Comparison of ENCODE assay signal across 10 cellular contexts in genomic region chr21:14687277-14687642, GRCh38.
DNase-seq lines count a peak whose midpoint lies in the region; ATAC-seq and TF ChIP-seq lines count a peak whose summit lies in the region.
"Had no signal": no experiment of that assay in that cellular context is flagged by ENCODE, and none has a peak within 500 bp of the region (broad histone marks: within the 10 kb centered on the region; RNA-seq: fewer than 3 reads in every experiment).

No MANE protein-coding gene starts in this region.

- peaks cover 20% of the 10 kb centered on the region for H3K9me2 ChIP-seq in GM23338 (ENCODE audit: insufficient read depth)

- H3K27me3 ChIP-seq in GM23338 (ENCODE audit: insufficient read depth): no peaks in the 10 kb centered on the region
- H3K27me3 ChIP-seq: breast epithelium had no signal

- H3K4me1 ChIP-seq in GM23338 (ENCODE audit: insufficient read depth): 0 out of 2 replicates have a peak, but pooled peaks cover 7% of the 10 kb centered on the region
- H3K4me1 ChIP-seq: breast epithelium had no signal

- intact Hi-C loops in left colon (cut with DNase I, micrococcal nuclease): no loop called here

- no peak overlapping the region for H3K4me2 ChIP-seq in GM23338

- H3F3A ChIP-seq in GM23338 (replicated peaks; ENCODE audit: low read depth): no peaks in the 10 kb centered on the region

- H3K4me1 Mint-ChIP-seq in GM23338: peaks cover 14% of the 10 kb centered on the region

- no peak overlapping the region for H3K27ac ChIP-seq in GM23338 (ENCODE audit: low read depth)
- H3K27ac ChIP-seq: breast epithelium had no signal

- no peak overlapping the region for H3K4me3 Mint-ChIP-seq in GM23338

- no peak for TF ChIP-seq CTCF in GM23338 (conservative IDR thresholded peaks at IDR 0.05; ENCODE audit: low read depth in 2 of 2)

- no peak for DNase-seq in GM23338 (ENCODE audit: low spot score)
- DNase-seq in LHCN-M2 (ENCODE audit: low read depth): peak; percentile 3
- no peak for DNase-seq in left colon
- DNase-seq in middle frontal gyrus (ENCODE audit: extremely low spot score, low spot score): no peak
- no peak for DNase-seq in NCI-H2196 (lab: John Stamatoyannopoulos, UW; ENCODE audit: unreplicated experiment)
- no peak for DNase-seq in NCI-H1930 (lab: John Stamatoyannopoulos, UW)
- DNase-seq in HuH-7.5 (ENCODE audit: low spot score): no peak
- DNase-seq: left cardiac atrium had no signal

- peaks cover 6% of the 10 kb centered on the region; the same call in 1 of the 3 replicates for H3K9me3 Mint-ChIP-seq in GM23338

- H2AFZ ChIP-seq in GM23338: peak overlapping the region; percentile 24; the same call in 1 of the 2 replicates

- no peaks in the 10 kb centered on the region for H4K20me1 ChIP-seq in GM23338 (replicated peaks; ENCODE audit: insufficient read depth)

- H3K79me2 ChIP-seq in GM23338 (replicated peaks; ENCODE audit: insufficient read depth): no peaks in the 10 kb centered on the region

- H3K4me3 ChIP-seq in GM23338: no peak overlapping the region
- H3K4me3 ChIP-seq: breast epithelium had no signal

- ATAC-seq in GM18858 (IDR thresholded peaks at IDR 0.05; ENCODE audit: unreplicated experiment): peak; percentile 57
- ATAC-seq in GM23338: no peak
- ATAC-seq in left colon: peak; percentile 25

- H3K27me3 Mint-ChIP-seq in GM23338 (ENCODE audit: insufficient read depth, low read depth, poor library complexity): peaks cover 4% of the 10 kb centered on the region

- no peaks in the 10 kb centered on the region for H3K36me3 ChIP-seq in GM23338 (ENCODE audit: insufficient read depth)
- H3K36me3 ChIP-seq: breast epithelium had no signal

- 0 out of 3 replicates have a peak, but pooled peaks cover 2% of the 10 kb centered on the region for H3K36me3 Mint-ChIP-seq in GM23338 (ENCODE audit: low read depth)

- no peak overlapping the region for H3K27ac Mint-ChIP-seq in GM23338

TF ChIP-seq in GM23338, 12 proteins besides CTCF, POLR2A, EP300 and RAD21:
- TF ChIP-seq ZNF462 (CRISPR knock-in tag; IDR thresholded peaks at IDR 0.05) (no peak), NANOG (IDR thresholded peaks at IDR 0.05; ENCODE audit: borderline replicate concordance) (no peak), EZH2phosphoT487 (IDR thresholded peaks at IDR 0.05; ENCODE audit: unreplicated experiment) (no peak), JUNB (IDR thresholded peaks at IDR 0.05; ENCODE audit: unreplicated experiment) (no peak), STAT1 (IDR thresholded peaks at IDR 0.05; ENCODE audit: unreplicated experiment) (no peak), EZH2 (IDR thresholded peaks at IDR 0.05; ENCODE audit: low read depth, unreplicated experiment) (no peak), REST (IDR thresholded peaks at IDR 0.05; ENCODE audit: unreplicated experiment) (no peak), ZNF114 (CRISPR knock-in tag; IDR thresholded peaks at IDR 0.05) (no peak), CREB1 (CRISPR knock-in tag; IDR thresholded peaks at IDR 0.05; ENCODE audit: low read depth) (no peak)
TF ChIP-seq in GM23338: peak in this region for 0.
